6 cellular contexts compared by ENCODE assay signal in genomic region chr16:1236669-1237068, GRCh38. TPM values are rescaled to one million over a fixed set of nuclear protein-coding genes. Genes with fewer than 3 reads are reported as not detected.
"Had no signal": no experiment of that assay in that cellular context is flagged by ENCODE, and none has a peak within 500 bp of the region (broad histone marks: within the 10 kb centered on the region; RNA-seq: fewer than 3 reads in every experiment).

No MANE protein-coding gene starts in this region.

RNA-seq across cellular contexts. Expression of gene TPSAB1, which starts 3.8 kb away (rescaled TPM):
- total RNA-seq: activated CD4-positive, alpha-beta T cell treated with anti-CD3 and anti-CD28 coated beads, Interleukin-2, amount 10 ng/mL, durations not matched to agents 7 days and 5 days; activated CD8-positive, alpha-beta memory T cell treated with anti-CD3 and anti-CD28 coated beads for 36 hours; cardiac muscle cell; glomerular endothelial cell had no signal
- polyA plus RNA-seq: cardiac muscle cell had no signal

RNA-seq across cellular contexts. Expression of gene TPSB2, which starts 6.7 kb away (rescaled TPM):
- total RNA-seq: activated CD4-positive, alpha-beta T cell treated with anti-CD3 and anti-CD28 coated beads, Interleukin-2, amount 10 ng/mL, durations not matched to agents 7 days and 5 days; activated CD8-positive, alpha-beta memory T cell treated with anti-CD3 and anti-CD28 coated beads for 36 hours; cardiac muscle cell; glomerular endothelial cell had no signal
- polyA plus RNA-seq: cardiac muscle cell had no signal

RNA-seq across cellular contexts. Expression of gene TPSG1, which starts 11.6 kb away (rescaled TPM):
- total RNA-seq: activated CD4-positive, alpha-beta T cell treated with anti-CD3 and anti-CD28 coated beads, Interleukin-2, amount 10 ng/mL, durations not matched to agents 7 days and 5 days; activated CD8-positive, alpha-beta memory T cell treated with anti-CD3 and anti-CD28 coated beads for 36 hours; cardiac muscle cell; dorsolateral prefrontal cortex; glomerular endothelial cell had no signal

RNA-seq across cellular contexts. Expression of gene TPSD1, which starts 19.2 kb away (rescaled TPM):
- total RNA-seq: activated CD4-positive, alpha-beta T cell treated with anti-CD3 and anti-CD28 coated beads, Interleukin-2, amount 10 ng/mL, durations not matched to agents 7 days and 5 days; activated CD8-positive, alpha-beta memory T cell treated with anti-CD3 and anti-CD28 coated beads for 36 hours; adrenal gland; cardiac muscle cell; glomerular endothelial cell had no signal
- polyA plus RNA-seq: cardiac muscle cell had no signal
